In genomic region chr6:13392462-13392861, GRCh38 we compare ENCODE assay signal across 21 cellular contexts.
A peak's percentile ranks its signal among the peaks of the same experiment; 100 is the strongest.
DNase-seq lines count a peak whose midpoint lies in the region; ATAC-seq lines count a peak whose summit lies in the region.
"Had no signal": no experiment of that assay in that cellular context is flagged by ENCODE, and none has a peak within 500 bp of the region (broad histone marks: within the 10 kb centered on the region; RNA-seq: fewer than 3 reads in every experiment).

No MANE protein-coding gene starts in this region.

- peaks cover 2% of the 10 kb centered on the region for H3K36me3 Mint-ChIP-seq in activated naive CD4-positive, alpha-beta T cell treated with anti-CD3 and anti-CD28 coated beads, Interleukin-2, amount 50 U/mL, for 24 hours
- H3K36me3 Mint-ChIP-seq in activated naive CD4-positive, alpha-beta T cell treated with anti-CD3 and anti-CD28 coated beads, Interleukin-2, amount 50 U/mL, for 72 hours = peaks cover 0 to 8% of the 10 kb centered on the region in 2 donors
- no peaks in the 10 kb centered on the region for H3K36me3 Mint-ChIP-seq in effector memory CD8-positive, alpha-beta T cell (ENCODE audit: insufficient read depth)

- peaks cover 8% of the 10 kb centered on the region for H3K4me1 Mint-ChIP-seq in activated naive CD4-positive, alpha-beta T cell treated with anti-CD3 and anti-CD28 coated beads, Interleukin-2, amount 50 U/mL, for 24 hours
- H3K4me1 Mint-ChIP-seq in effector memory CD8-positive, alpha-beta T cell (ENCODE audit: low read depth in 2 of 2) = peaks cover 7 to 29% of the 10 kb centered on the region in 2 donors

- DNase-seq in activated naive CD4-positive, alpha-beta T cell treated with anti-CD3 and anti-CD28 coated beads, Interleukin-2, amount 50 U/mL, for 72 hours (ENCODE audit: low spot score in 2 of 2) = no peak
- no peak for DNase-seq in effector memory CD8-positive, alpha-beta T cell
- DNase-seq in mesenteric fat pad (ENCODE audit: low spot score) = peak; percentile 22
- DNase-seq in stimulated activated naive CD8-positive, alpha-beta T cell treated with anti-CD3 and anti-CD28 coated beads, Interleukin-15, Interleukin-2, amounts not matched to agents 100 U/mL and 50 U/mL, for 24 hours = no peak
- no peak for DNase-seq in NCI-H1436 (lab: John Stamatoyannopoulos, UW)
- DNase-seq in kidney tubule cell (ENCODE audit: low spot score) = no peak
- DNase-seq: CD4-positive, alpha-beta T cell; H9; HFFc6; Kasumi-1; NCI-H1105; NCI-H146; NCI-H1930; NCI-H2227 treated with DMSO at 0.1 percent for 48 hours; NCI-H510A; NCI-H69; RPMI8226; SHP77 had no signal

- H3K27ac Mint-ChIP-seq in activated naive CD4-positive, alpha-beta T cell treated with anti-CD3 and anti-CD28 coated beads, Interleukin-2, amount 50 U/mL, for 24 hours = peak overlapping the region; percentile 39
- H3K27ac Mint-ChIP-seq in activated naive CD4-positive, alpha-beta T cell treated with anti-CD3 and anti-CD28 coated beads, Interleukin-2, amount 50 U/mL, for 72 hours = no peak overlapping the region
- peak overlapping the region; percentile 14 to 25 for H3K27ac Mint-ChIP-seq in effector memory CD8-positive, alpha-beta T cell
- H3K27ac Mint-ChIP-seq: CD4-positive, alpha-beta T cell; GM23338; HFFc6 had no signal

- no peaks in the 10 kb centered on the region for H3K9me3 Mint-ChIP-seq in activated naive CD4-positive, alpha-beta T cell treated with anti-CD3 and anti-CD28 coated beads, Interleukin-2, amount 50 U/mL, for 24 hours
- peaks cover 0 to 6% of the 10 kb centered on the region in 2 donors for H3K9me3 Mint-ChIP-seq in activated naive CD4-positive, alpha-beta T cell treated with anti-CD3 and anti-CD28 coated beads, Interleukin-2, amount 50 U/mL, for 72 hours
- H3K9me3 Mint-ChIP-seq in effector memory CD8-positive, alpha-beta T cell = no peaks in the 10 kb centered on the region
- H3K9me3 Mint-ChIP-seq: HFFc6 had no signal

- ATAC-seq in activated naive CD4-positive, alpha-beta T cell treated with anti-CD3 and anti-CD28 coated beads, Interleukin-2, amount 50 U/mL, for 72 hours = no peak
- ATAC-seq in effector memory CD8-positive, alpha-beta T cell (replicated peaks) = no peak
- ATAC-seq in stimulated activated naive CD8-positive, alpha-beta T cell treated with anti-CD3 and anti-CD28 coated beads, Interleukin-15, Interleukin-2, amounts not matched to agents 100 U/mL and 50 U/mL, for 24 hours = no peak
- ATAC-seq: GM23338, HepG2 had no signal

- H3K27me3 Mint-ChIP-seq in activated naive CD4-positive, alpha-beta T cell treated with anti-CD3 and anti-CD28 coated beads, Interleukin-2, amount 50 U/mL, for 24 hours = no peaks in the 10 kb centered on the region
- H3K27me3 Mint-ChIP-seq in effector memory CD8-positive, alpha-beta T cell = no peaks in the 10 kb centered on the region
- H3K27me3 Mint-ChIP-seq: CD4-positive, alpha-beta T cell had no signal

- H3K4me3 Mint-ChIP-seq in activated naive CD4-positive, alpha-beta T cell treated with anti-CD3 and anti-CD28 coated beads, Interleukin-2, amount 50 U/mL, for 24 hours = no peak overlapping the region
- H3K4me3 Mint-ChIP-seq in effector memory CD8-positive, alpha-beta T cell = no peak overlapping the region
- H3K4me3 Mint-ChIP-seq: CD4-positive, alpha-beta T cell; GM23338; H9; HFFc6 had no signal

Comparison
In these comparisons a context has a peak if more than half of its experiments do, and no peak if none do; other contexts are left out.
1. H3K27ac Mint-ChIP-seq: peak in activated naive CD4-positive, alpha-beta T cell treated with anti-CD3 and anti-CD28 coated beads, Interleukin-2, amount 50 U/mL, for 24 hours (single experiment) and effector memory CD8-positive, alpha-beta T cell (2 of 2); none in activated naive CD4-positive, alpha-beta T cell treated with anti-CD3 and anti-CD28 coated beads, Interleukin-2, amount 50 U/mL, for 72 hours (0 of 2).